In the genomic region with DNA sequence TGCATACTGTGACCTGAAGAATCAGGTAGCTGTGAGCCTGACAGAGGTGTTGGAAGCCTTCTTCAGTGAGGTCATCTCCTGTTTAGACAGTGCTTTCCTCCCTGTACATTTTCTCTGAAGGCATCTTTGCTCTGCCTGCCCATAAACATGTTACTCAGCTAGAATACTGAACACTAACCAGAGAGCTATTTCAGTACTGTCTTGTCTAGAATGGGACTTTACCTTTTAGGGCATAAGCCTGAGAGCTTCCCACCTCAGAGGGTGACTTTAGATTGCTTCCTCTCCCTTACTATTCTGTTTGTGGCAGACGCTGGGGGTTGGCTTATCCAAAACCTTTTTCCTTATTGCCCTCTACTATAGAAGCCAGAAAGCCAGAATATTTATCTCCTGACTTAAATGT, we compare ENCODE assay signal across 15 cellular contexts. TPM values are rescaled to one million over a fixed set of nuclear protein-coding genes. Genes with fewer than 3 reads are reported as not detected.
DNase-seq lines count a peak whose midpoint lies in the region; ATAC-seq, FAIRE-seq and TF ChIP-seq lines count a peak whose summit lies in the region.
"Had no signal": no experiment of that assay in that cellular context is flagged by ENCODE, and none has a peak within 500 bp of the region (broad histone marks: within the 10 kb centered on the region; RNA-seq: fewer than 3 reads in every experiment).

No MANE protein-coding gene starts in this region.

- H2AFZ ChIP-seq in mesenchymal stem cell (ENCODE audit: low read depth, low read length) (no peak overlapping the region), OCI-LY7 (ENCODE audit: low read length) (no peak overlapping the region)

- intact Hi-C loops in OCI-LY7 (cut with micrococcal nuclease; ENCODE audit: unreplicated experiment), result no loop called here

- WGBS in mesenchymal stem cell, result no CpG with 5 or more reads among the region's 1 CpG

- H3K9ac ChIP-seq in mesenchymal stem cell (ENCODE audit: low read length), result no peak overlapping the region

- H2BK120ac ChIP-seq in mesenchymal stem cell (ENCODE audit: low read depth, low read length), result no peak overlapping the region

- H2BK5ac ChIP-seq in mesenchymal stem cell (ENCODE audit: low read depth, low read length, poor library complexity, severe bottlenecking), result no peak overlapping the region

- no peaks in the 10 kb centered on the region for H3K4me1 ChIP-seq in mesenchymal stem cell (ENCODE audit: control insufficient read depth, insufficient read depth, low read depth, low read length)
- no peaks in the 10 kb centered on the region for H3K4me1 ChIP-seq in OCI-LY7 (ENCODE audit: insufficient read depth, low read length, poor library complexity, severe bottlenecking)

- H3K27ac ChIP-seq in mesenchymal stem cell (ENCODE audit: low read length, poor library complexity, severe bottlenecking) (no peak overlapping the region), OCI-LY7 (ENCODE audit: low read depth, low read length, poor library complexity, severe bottlenecking) (no peak overlapping the region)
- H3K27ac ChIP-seq: cardiac muscle cell, SJSA1 had no signal

- no peak overlapping the region for H3K4ac ChIP-seq in mesenchymal stem cell (ENCODE audit: low read depth in 1 of 2, low read length in 2 of 2)

- H3K18ac ChIP-seq in mesenchymal stem cell (ENCODE audit: low read depth in 1 of 2, low read length in 2 of 2), result no peak overlapping the region

- H2BK15ac ChIP-seq in mesenchymal stem cell (ENCODE audit: low read depth, poor library complexity, severe bottlenecking), result no peak overlapping the region

- POLR2A ChIA-PET in OCI-LY7 (lab: Charles Lee), result interaction anchor here (0.8 to 1.2 kb wide), 2 partner anchors 85 to 113 kb away, joined by 3 to 4 read pairs; no protein-coding TSS in a partner anchor

- H3K9me3 ChIP-seq in mesenchymal stem cell (ENCODE audit: control insufficient read depth, low read length) (no peaks in the 10 kb centered on the region), OCI-LY7 (ENCODE audit: low read length) (no peaks in the 10 kb centered on the region)
- H3K9me3 ChIP-seq: SJSA1 had no signal

- H2AK5ac ChIP-seq in mesenchymal stem cell (ENCODE audit: low read length, severe bottlenecking), result no peak overlapping the region

- H4K20me1 ChIP-seq in OCI-LY7 (ENCODE audit: insufficient read depth, low read length), result no peaks in the 10 kb centered on the region

- no peak overlapping the region for H4K91ac ChIP-seq in mesenchymal stem cell (ENCODE audit: low read length)

- no peaks in the 10 kb centered on the region for H3K79me2 ChIP-seq in OCI-LY7 (ENCODE audit: insufficient read depth, low read depth, low read length)

- H3K36me3 ChIP-seq in mesenchymal stem cell (ENCODE audit: control insufficient read depth in 1 of 2, insufficient read depth in 2 of 2, low read depth in 1 of 2, low read length in 2 of 2) (no peaks in the 10 kb centered on the region), OCI-LY7 (ENCODE audit: insufficient read depth, low read length) (no peaks in the 10 kb centered on the region)
- H3K36me3 ChIP-seq: cardiac muscle cell, SJSA1 had no signal

- no TSS peak for BruUV-seq in OCI-LY7 (replicated peaks; lab: Mats Ljungman, UMichigan)

- no peak for TF ChIP-seq POLR2A in GM12891 (IDR thresholded peaks at IDR 0.05; ENCODE audit: low read depth, low read length)

- no peaks in the 10 kb centered on the region for H3K27me3 ChIP-seq in mesenchymal stem cell (ENCODE audit: control insufficient read depth in 1 of 2, insufficient read depth in 1 of 2, low read length in 2 of 2)
- H3K27me3 ChIP-seq: cardiac muscle cell, SJSA1 had no signal

- H3K14ac ChIP-seq in mesenchymal stem cell (ENCODE audit: low read length in 2 of 2), result no peak overlapping the region

- CTCF ChIA-PET in OCI-LY7 (lab: Charles Lee; ENCODE audit: unreplicated experiment), result no interaction called here

- DNase-seq in mesenchymal stem cell, result peak; percentile 33
- DNase-seq in HT-29 (ENCODE audit: low spot score), result no peak
- no peak for DNase-seq in OCI-LY7 (ENCODE audit: low spot score)
- DNase-seq in GM12891 (ENCODE audit: insufficient read length, low spot score), result no peak
- DNase-seq in foreskin melanocyte, result no peak
- DNase-seq: activated effector memory CD4-positive, alpha-beta T cell treated with Interleukin-2 at 50 U/mL for 16 hours; erythroblast; NCI-H187; NCI-H82 had no signal

- H3K4me3 ChIP-seq in mesenchymal stem cell (ENCODE audit: insufficient read depth in 1 of 2, low read depth in 1 of 2, low read length in 2 of 2), result no peak overlapping the region
- no peak overlapping the region for H3K4me3 ChIP-seq in OCI-LY7 (ENCODE audit: low read depth, low read length, poor library complexity, severe bottlenecking)
- H3K4me3 ChIP-seq: cardiac muscle cell, SJSA1 had no signal

- H4K8ac ChIP-seq in mesenchymal stem cell (ENCODE audit: low read length), result no peak overlapping the region

- ATAC-seq in GM18873 (IDR thresholded peaks at IDR 0.05; ENCODE audit: low FRiP score, unreplicated experiment) (peak; percentile 77), GM21786 (IDR thresholded peaks at IDR 0.05; ENCODE audit: unreplicated experiment) (peak; percentile 73), HG03442 (IDR thresholded peaks at IDR 0.05; ENCODE audit: unreplicated experiment) (peak; percentile 85)
- ATAC-seq: HCT116 had no signal

- H3K23ac ChIP-seq in mesenchymal stem cell (ENCODE audit: low read length in 2 of 2), result no peak overlapping the region

- H3K79me1 ChIP-seq in mesenchymal stem cell (replicated peaks; ENCODE audit: low read length, poor library complexity, severe bottlenecking), result no peaks in the 10 kb centered on the region

- TF ChIP-seq CTCF in OCI-LY7 (conservative IDR thresholded peaks at IDR 0.05; ENCODE audit: low read length), result no peak

- H3K4me2 ChIP-seq in mesenchymal stem cell (ENCODE audit: low read length, poor library complexity, severe bottlenecking), result no peak overlapping the region
- H3K4me2 ChIP-seq in OCI-LY7 (ENCODE audit: low read length), result no peak overlapping the region

- no peak overlapping the region for H2BK12ac ChIP-seq in mesenchymal stem cell (ENCODE audit: low read length in 2 of 2)

- FAIRE-seq in GM12891 (lab: Jason Lieb, UNC), result no peak

- H3K9me2 ChIP-seq in OCI-LY7 (ENCODE audit: insufficient read depth, low read length), result no peaks in the 10 kb centered on the region

TF ChIP-seq in GM12891, 5 proteins besides CTCF, POLR2A, EP300 and RAD21:
- TF ChIP-seq POU2F2 (IDR thresholded peaks at IDR 0.05; ENCODE audit: low read depth, low read length) (no peak), SPI1 (IDR thresholded peaks at IDR 0.05; ENCODE audit: low read depth, low read length) (no peak), PAX5 (IDR thresholded peaks at IDR 0.05; ENCODE audit: insufficient read depth, low read length, severe bottlenecking) (no peak), POLR2AphosphoS5 (IDR thresholded peaks at IDR 0.05; ENCODE audit: low read depth, low read length) (no peak), TAF1 (IDR thresholded peaks at IDR 0.05; ENCODE audit: low read depth, low read length) (no peak)

RNA-seq across cellular contexts. Expression of a gene that starts 23.3 kb away (rescaled TPM):
- polyA plus RNA-seq in mesenchymal stem cell (2013, experiment 1 of 2), result 15.3 TPM
- 15.0 TPM for polyA plus RNA-seq in mesenchymal stem cell (2013, experiment 2 of 2)
- 4.4 and 6.8 TPM in 2 replicates for total RNA-seq in HT-29 (2014; rRNA removed; shearing (Covaris generic))
- total RNA-seq in OCI-LY7 (2014; rRNA removed; shearing (Covaris generic)), result 10.5 and 11.5 TPM in 2 replicates
- 43.5 and 45.5 TPM in 2 replicates for total RNA-seq in OCI-LY7 (2022)
- 9.6 TPM for polyA plus RNA-seq in GM12891 (2012; ENCODE audit: low read depth, missing spikeins)
